30 cellular contexts compared by ENCODE assay signal in the genomic region with DNA sequence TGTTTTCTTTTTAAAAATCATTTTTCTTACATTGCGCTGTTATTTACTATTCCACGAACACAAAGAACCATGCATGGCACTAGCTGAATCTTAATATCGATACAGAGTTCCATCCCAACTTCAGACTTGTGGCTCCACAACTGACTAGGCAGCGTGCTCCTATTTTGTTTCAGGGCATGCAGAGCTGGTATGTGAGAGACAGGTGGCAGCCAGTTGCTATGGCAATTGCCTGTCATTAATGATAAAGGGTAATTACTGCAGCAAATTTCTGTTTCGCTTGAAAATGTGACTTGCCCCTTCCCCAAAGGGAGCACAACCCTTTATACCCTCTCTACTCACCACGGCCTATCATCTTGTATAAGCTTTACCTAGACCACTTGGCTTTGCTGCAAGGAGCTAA.
"Had no signal": no experiment of that assay in that cellular context is flagged by ENCODE, and none has a peak within 500 bp of the region (broad histone marks: within the 10 kb centered on the region; RNA-seq: fewer than 3 reads in every experiment).

No MANE protein-coding gene starts in this region.

- H3K9me3 Mint-ChIP-seq: activated naive CD4-positive, alpha-beta T cell treated with anti-CD3 and anti-CD28 coated beads for 36 hours; activated naive CD8-positive, alpha-beta T cell treated with anti-CD3 and anti-CD28 coated beads for 36 hours; activated T-helper 1 cell treated with anti-CD3 and anti-CD28 coated beads, Interleukin-12 subunit alpha, Interleukin-12 subunit beta, Interleukin-2, Interleukin-4 antibody, amounts not matched to agents 30 ng/mL and 10 ng/mL and 1 ng/mL, durations not matched to agents 14 hours and 24 hours and 36 hours; mesothelial cell of epicardium; nephron progenitor cell; T-helper 2 cell treated with Interferon-gamma antibody and Interleukin-4, amounts not matched to agents 5 μg/mL and 100 μg/mL, for 36 hours had no signal

- H3K4me3 Mint-ChIP-seq: activated naive CD4-positive, alpha-beta T cell treated with anti-CD3 and anti-CD28 coated beads for 36 hours; activated naive CD8-positive, alpha-beta T cell treated with anti-CD3 and anti-CD28 coated beads for 36 hours; activated T-helper 1 cell treated with anti-CD3 and anti-CD28 coated beads, Interleukin-12 subunit alpha, Interleukin-12 subunit beta, Interleukin-2, Interleukin-4 antibody, amounts not matched to agents 30 ng/mL and 10 ng/mL and 1 ng/mL, durations not matched to agents 14 hours and 24 hours and 36 hours; mesothelial cell of epicardium; naive B cell; nephron progenitor cell; T-helper 2 cell treated with Interferon-gamma antibody and Interleukin-4, amounts not matched to agents 5 μg/mL and 100 μg/mL, for 36 hours had no signal

- H3K36me3 Mint-ChIP-seq: activated naive CD8-positive, alpha-beta T cell treated with anti-CD3 and anti-CD28 coated beads for 36 hours; mesothelial cell of epicardium; naive B cell had no signal

- H2AFZ ChIP-seq: parathyroid adenoma had no signal

- H3K4me1 ChIP-seq: adrenal gland, parathyroid adenoma, spleen, testis, transverse colon had no signal

- H3K4me3 ChIP-seq: adrenal gland, body of pancreas, cardiac muscle cell, coronary artery, dorsolateral prefrontal cortex, gastrocnemius medialis, spleen, testis, transverse colon had no signal

- H3K4me1 Mint-ChIP-seq: activated naive CD8-positive, alpha-beta T cell treated with anti-CD3 and anti-CD28 coated beads for 36 hours; naive B cell had no signal

- H3K27me3 ChIP-seq: adrenal gland, body of pancreas, cardiac muscle cell, dorsolateral prefrontal cortex, gastrocnemius medialis, testis had no signal

- ATAC-seq: gastrocnemius medialis, left colon, right cardiac atrium had no signal

- DNase-seq: activated CD4-positive, alpha-beta T cell treated with anti-CD3 and anti-CD28 coated beads for 48 hours; activated CD4-positive, alpha-beta T cell treated with anti-CD3 and anti-CD28 coated beads, Interleukin-2, amount 50 U/mL, for 48 hours; activated CD8-positive, alpha-beta memory T cell treated with anti-CD3 and anti-CD28 coated beads for 24 hours; activated effector memory CD4-positive, alpha-beta T cell treated with anti-CD3 and anti-CD28 coated beads, Interleukin-2, amount 50 U/mL, for 16 hours; activated naive CD4-positive, alpha-beta T cell treated with anti-CD3 and anti-CD28 coated beads for 36 hours; activated naive CD8-positive, alpha-beta T cell treated with anti-CD3 and anti-CD28 coated beads for 36 hours; adrenal gland; aorta; dorsolateral prefrontal cortex; effector memory CD4-positive, alpha-beta T cell; gastrocnemius medialis; glutamatergic neuron; hippocampal formation; kidney; left colon; naive B cell; nephron progenitor cell; right cardiac atrium; spleen; stimulated activated CD4-positive, alpha-beta T cell treated with anti-CD3 and anti-CD28 coated beads, Interleukin-2, amount 100 ng/mL, for 48 hours; stimulated activated naive CD4-positive, alpha-beta T cell treated with Interleukin-2 at 50 U/mL for 16 hours; testis; transverse colon had no signal

- H3K36me3 ChIP-seq: adrenal gland, cardiac muscle cell, gastrocnemius medialis, spleen, transverse colon had no signal

- H3K9me3 ChIP-seq: adrenal gland, body of pancreas, gastrocnemius medialis, spleen, testis, transverse colon had no signal

- H3K79me2 ChIP-seq: parathyroid adenoma had no signal

- H3K27ac ChIP-seq: adrenal gland, body of pancreas, cardiac muscle cell, coronary artery, dorsolateral prefrontal cortex, gastrocnemius medialis, parathyroid adenoma, spleen, testis, transverse colon had no signal
